In the genomic region with DNA sequence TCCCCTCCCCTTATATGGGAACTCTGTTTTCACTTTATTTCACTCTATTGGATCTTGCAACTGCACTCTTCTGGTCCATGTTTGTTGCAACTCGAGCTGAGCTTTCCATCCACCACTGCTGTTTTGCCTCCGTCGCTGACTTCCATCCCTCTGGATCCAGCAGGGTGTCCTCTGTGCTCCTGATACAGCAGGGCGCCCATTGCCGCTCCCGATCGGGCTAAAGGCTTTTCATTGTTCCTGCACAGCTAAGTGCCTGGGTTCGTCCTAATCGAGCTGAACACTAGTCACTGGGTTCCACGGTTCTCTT, we compare ENCODE assay signal across 22 cellular contexts.
"Had no signal": no experiment of that assay in that cellular context is flagged by ENCODE, and none has a peak within 500 bp of the region (broad histone marks: within the 10 kb centered on the region; RNA-seq: fewer than 3 reads in every experiment).

No MANE protein-coding gene starts in this region.

- H3K4me3 Mint-ChIP-seq: activated CD4-positive, alpha-beta T cell treated with anti-CD3 and anti-CD28 coated beads, Interleukin-2, amount 10 ng/mL, durations not matched to agents 24 days and 14 days; activated CD8-positive, alpha-beta memory T cell treated with anti-CD3 and anti-CD28 coated beads, Interleukin-2, amount 10 ng/mL, durations not matched to agents 7 days and 5 days; activated naive CD4-positive, alpha-beta T cell treated with anti-CD3 and anti-CD28 coated beads for 36 hours; activated naive CD8-positive, alpha-beta T cell; activated T-cell treated with anti-CD3 and anti-CD28 coated beads, Interleukin-2, amount 50 U/mL, for 24 hours had no signal

- H3K36me3 Mint-ChIP-seq: activated naive CD8-positive, alpha-beta T cell had no signal

- H3K9me3 Mint-ChIP-seq: activated naive CD4-positive, alpha-beta T cell treated with anti-CD3 and anti-CD28 coated beads for 36 hours; activated T-cell treated with anti-CD3 and anti-CD28 coated beads, Interleukin-2, amount 50 U/mL, for 24 hours had no signal

- ATAC-seq: activated CD8-positive, alpha-beta memory T cell treated with anti-CD3 and anti-CD28 coated beads, Interleukin-2, amount 10 ng/mL, durations not matched to agents 7 days and 5 days; SK-N-SH treated with all-trans-retinoic acid at 6 μM for 48 hours had no signal

- H3K27me3 Mint-ChIP-seq: activated CD8-positive, alpha-beta memory T cell treated with anti-CD3 and anti-CD28 coated beads, Interleukin-2, amount 10 ng/mL, durations not matched to agents 7 days and 5 days; activated T-cell treated with anti-CD3 and anti-CD28 coated beads, Interleukin-2, amount 50 U/mL, for 24 hours had no signal

- H3K27ac ChIP-seq: adrenal gland, breast epithelium, SJSA1 had no signal

- H3K4me3 ChIP-seq: adrenal gland, breast epithelium, Peyer's patch, SJSA1 had no signal

- H3K27me3 ChIP-seq: adrenal gland, breast epithelium, Peyer's patch, SJSA1 had no signal

- DNase-seq: activated CD4-positive, alpha-beta T cell treated with anti-CD3 and anti-CD28 coated beads for 1 hour; activated CD4-positive, alpha-beta T cell treated with anti-CD3 and anti-CD28 coated beads, Interleukin-2, amount 10 ng/mL, durations not matched to agents 24 days and 14 days; activated CD4-positive, alpha-beta T cell treated with anti-CD3 and anti-CD28 coated beads, Interleukin-2, amount 50 U/mL, for 48 hours; activated CD8-positive, alpha-beta memory T cell treated with anti-CD3 and anti-CD28 coated beads, Interleukin-2, amount 10 ng/mL, durations not matched to agents 7 days and 5 days; activated gamma-delta T cell; activated naive CD4-positive, alpha-beta T cell treated with anti-CD3 and anti-CD28 coated beads for 36 hours; activated T-cell treated with anti-CD3 and anti-CD28 coated beads, Interleukin-2, amount 50 U/mL, for 24 hours; adrenal gland; anterior cingulate cortex; NCI-H1092; NCI-H1417; NCI-H187; NCI-H2081; NCI-H446; NCI-H524; Peyer's patch; SHP77; SW 1271 had no signal

- H3K9me3 ChIP-seq: adrenal gland, breast epithelium, Peyer's patch, SJSA1 had no signal

- H3K27ac Mint-ChIP-seq: activated CD4-positive, alpha-beta T cell treated with anti-CD3 and anti-CD28 coated beads, Interleukin-2, amount 10 ng/mL, durations not matched to agents 24 days and 14 days; activated CD8-positive, alpha-beta memory T cell treated with anti-CD3 and anti-CD28 coated beads, Interleukin-2, amount 10 ng/mL, durations not matched to agents 7 days and 5 days; activated naive CD4-positive, alpha-beta T cell treated with anti-CD3 and anti-CD28 coated beads for 36 hours; activated naive CD8-positive, alpha-beta T cell; activated T-cell treated with anti-CD3 and anti-CD28 coated beads, Interleukin-2, amount 50 U/mL, for 24 hours had no signal

- H3K36me3 ChIP-seq: adrenal gland, breast epithelium, Peyer's patch had no signal

- H3K4me1 ChIP-seq: adrenal gland, breast epithelium, Peyer's patch had no signal
